15 cellular contexts compared by ENCODE assay signal in the genomic region with DNA sequence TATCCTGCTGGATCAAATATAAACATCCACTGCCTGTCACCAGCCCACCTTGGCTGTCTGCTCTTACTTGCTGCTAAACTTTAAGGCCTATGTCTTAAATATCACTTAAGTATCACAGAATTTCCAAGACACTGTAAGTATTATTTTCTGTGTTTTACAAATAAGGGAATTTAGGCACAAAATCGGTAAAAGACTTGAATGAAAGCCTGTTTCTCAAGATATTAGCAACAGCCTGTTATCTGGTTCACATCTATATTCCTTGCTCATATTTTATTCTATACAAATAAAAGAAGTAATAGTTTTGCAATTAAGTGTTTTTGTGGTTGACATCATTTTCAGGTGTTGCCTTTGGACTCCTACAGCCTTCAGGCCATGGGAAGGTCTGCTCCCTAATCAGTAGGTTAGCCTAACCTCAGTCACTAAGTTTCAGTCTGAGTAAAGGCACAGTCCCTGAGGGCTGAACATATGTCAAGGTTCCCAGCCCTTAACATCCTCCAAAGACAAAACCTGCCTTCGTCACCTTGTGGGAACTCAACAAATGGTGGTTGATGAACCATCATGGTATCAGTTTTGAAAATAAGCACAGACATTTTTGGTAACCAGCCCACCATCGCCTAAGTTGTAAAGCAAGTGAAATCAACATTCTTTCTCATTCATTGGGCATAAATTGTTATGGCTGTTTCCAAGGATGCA.
DNase-seq lines count a peak whose midpoint lies in the region; ATAC-seq, FAIRE-seq and TF ChIP-seq lines count a peak whose summit lies in the region.
"Had no signal": no experiment of that assay in that cellular context is flagged by ENCODE, and none has a peak within 500 bp of the region (broad histone marks: within the 10 kb centered on the region; RNA-seq: fewer than 3 reads in every experiment).

No MANE protein-coding gene starts in this region.

- H3K4me3 Mint-ChIP-seq in activated T-cell treated with anti-CD3 and anti-CD28 coated beads, Interleukin-2, amount 50 U/mL, for 24 hours, result no peak overlapping the region

- no peaks in the 10 kb centered on the region for H3K36me3 Mint-ChIP-seq in activated T-cell treated with anti-CD3 and anti-CD28 coated beads, Interleukin-2, amount 50 U/mL, for 24 hours (ENCODE audit: low read depth)

- peak; percentile 93 for ATAC-seq in GM19328 (IDR thresholded peaks at IDR 0.05; ENCODE audit: unreplicated experiment)
- peak; percentile 99 for ATAC-seq in HG02610 (IDR thresholded peaks at IDR 0.05; ENCODE audit: unreplicated experiment)
- peak; percentile 97 for ATAC-seq in HG03342 (IDR thresholded peaks at IDR 0.05; ENCODE audit: unreplicated experiment)

- no peaks in the 10 kb centered on the region for H3K4me1 Mint-ChIP-seq in activated T-cell treated with anti-CD3 and anti-CD28 coated beads, Interleukin-2, amount 50 U/mL, for 24 hours (ENCODE audit: low read depth)

- no peak overlapping the region for H3K27ac Mint-ChIP-seq in activated T-cell treated with anti-CD3 and anti-CD28 coated beads, Interleukin-2, amount 50 U/mL, for 24 hours

- intact Hi-C loops in head of caudate nucleus (cut with DNase I), result no loop called here

- FAIRE-seq in GM12891 (lab: Jason Lieb, UNC), result peak; percentile 86

- no peaks in the 10 kb centered on the region for H3K9me3 Mint-ChIP-seq in activated T-cell treated with anti-CD3 and anti-CD28 coated beads, Interleukin-2, amount 50 U/mL, for 24 hours

- TF ChIP-seq POLR2A in GM12891 (IDR thresholded peaks at IDR 0.05; ENCODE audit: low read depth, low read length), result no peak

- H3K27me3 Mint-ChIP-seq in activated T-cell treated with anti-CD3 and anti-CD28 coated beads, Interleukin-2, amount 50 U/mL, for 24 hours, result peaks cover 29% of the 10 kb centered on the region

- peak; percentile 13 for DNase-seq in GM12891 (ENCODE audit: insufficient read length, low spot score)
- DNase-seq in activated T-cell treated with anti-CD3 and anti-CD28 coated beads, Interleukin-2, amount 50 U/mL, for 24 hours, result no peak
- no peak for DNase-seq in NCI-H345 treated with DMSO at 0.1 percent for 48 hours (lab: John Stamatoyannopoulos, UW; ENCODE audit: unreplicated experiment)
- DNase-seq in NCI-H1930 (lab: John Stamatoyannopoulos, UW), result no peak
- no peak for DNase-seq in head of caudate nucleus
- DNase-seq: adrenal gland; DMS53; GM23248; KG1; NCI-H446; ovary; stimulated activated naive CD4-positive, alpha-beta T cell had no signal

TF ChIP-seq in GM12891, 5 proteins besides CTCF, POLR2A, EP300 and RAD21:
- TF ChIP-seq TAF1 (IDR thresholded peaks at IDR 0.05; ENCODE audit: low read depth, low read length) (no peak), PAX5 (IDR thresholded peaks at IDR 0.05; ENCODE audit: insufficient read depth, low read length, severe bottlenecking) (peak; percentile 32), SPI1 (IDR thresholded peaks at IDR 0.05; ENCODE audit: low read depth, low read length) (no peak), POU2F2 (IDR thresholded peaks at IDR 0.05; ENCODE audit: low read depth, low read length) (peak; percentile 31; the same call in 1 of the 2 replicates)
TF ChIP-seq in GM12891: peak in this region for 2.
